ENCODE assay signal across 9 cellular contexts in genomic region chr9:137320555-137321384, GRCh38.
A peak's percentile ranks its signal among the peaks of the same experiment; 100 is the strongest.
DNase-seq lines count a peak whose midpoint lies in the region; ATAC-seq and TF ChIP-seq lines count a peak whose summit lies in the region.
"Had no signal": no experiment of that assay in that cellular context is flagged by ENCODE, and none has a peak within 500 bp of the region (broad histone marks: within the 10 kb centered on the region; RNA-seq: fewer than 3 reads in every experiment).

No MANE protein-coding gene starts in this region.

- no peak for DNase-seq in activated CD4-positive, CD25-positive, alpha-beta regulatory T cell (lab: John Stamatoyannopoulos, UW)
- peak; percentile 61 for DNase-seq in RPMI8226
- peak; percentile 79 for DNase-seq in germinal center (ENCODE audit: low spot score)
- no peak for DNase-seq in stimulated activated effector memory CD8-positive, alpha-beta T cell treated with anti-CD3 and anti-CD28 coated beads, Interleukin-12 subunit alpha, Interleukin-12 subunit beta, amount 100 ng/mL, for 72 hours (ENCODE audit: low spot score in 2 of 2)
- DNase-seq in MM.1S, result no peak
- no peak for DNase-seq in medulla oblongata (ENCODE audit: extremely low spot score)
- DNase-seq: central memory CD4-positive, alpha-beta T cell had no signal

- H3K9me3 Mint-ChIP-seq in stimulated activated effector memory CD8-positive, alpha-beta T cell treated with anti-CD3 and anti-CD28 coated beads, Interleukin-12 subunit alpha, Interleukin-12 subunit beta, amount 100 ng/mL, for 72 hours, result no peaks in the 10 kb centered on the region

- no peaks in the 10 kb centered on the region for H3K9me2 ChIP-seq in MM.1S (replicated peaks; ENCODE audit: insufficient read depth, low read length)

- ATAC-seq in activated CD4-positive, CD25-positive, alpha-beta regulatory T cell treated with anti-CD3 and anti-CD28 coated beads, Interleukin-2, amount 50 U/mL, for 24 hours, result peak; percentile 42 to 44
- peak; percentile 25 for ATAC-seq in stimulated activated effector memory CD8-positive, alpha-beta T cell treated with anti-CD3 and anti-CD28 coated beads, Interleukin-12 subunit alpha, Interleukin-12 subunit beta, amount 100 ng/mL, for 72 hours
- ATAC-seq in HG02970 (IDR thresholded peaks at IDR 0.05; ENCODE audit: low FRiP score, unreplicated experiment), result no peak

- no peak overlapping the region for H3K4me2 ChIP-seq in MM.1S (ENCODE audit: low read depth, low read length)

- no peaks in the 10 kb centered on the region for H3K4me1 Mint-ChIP-seq in stimulated activated effector memory CD8-positive, alpha-beta T cell treated with anti-CD3 and anti-CD28 coated beads, Interleukin-12 subunit alpha, Interleukin-12 subunit beta, amount 100 ng/mL, for 72 hours

- TF ChIP-seq CTCF in MM.1S (IDR thresholded peaks at IDR 0.05; ENCODE audit: low read length), result no peak

- no peaks in the 10 kb centered on the region for H4K20me1 ChIP-seq in MM.1S (ENCODE audit: insufficient read depth, low read length)

- no peaks in the 10 kb centered on the region for H3K36me3 ChIP-seq in MM.1S (replicated peaks; ENCODE audit: insufficient read depth, low read length)

- H3K4me3 Mint-ChIP-seq in stimulated activated effector memory CD8-positive, alpha-beta T cell treated with anti-CD3 and anti-CD28 coated beads, Interleukin-12 subunit alpha, Interleukin-12 subunit beta, amount 100 ng/mL, for 72 hours, result no peak overlapping the region

- no peaks in the 10 kb centered on the region for H3K79me2 ChIP-seq in MM.1S (ENCODE audit: low read length)

- H2AFZ ChIP-seq in MM.1S (ENCODE audit: low read length), result no peak overlapping the region

- no peak overlapping the region for H3K4me3 ChIP-seq in MM.1S (ENCODE audit: low read length)

- H3K36me3 Mint-ChIP-seq in stimulated activated effector memory CD8-positive, alpha-beta T cell treated with anti-CD3 and anti-CD28 coated beads, Interleukin-12 subunit alpha, Interleukin-12 subunit beta, amount 100 ng/mL, for 72 hours, result no peaks in the 10 kb centered on the region

- no peaks in the 10 kb centered on the region for H3K4me1 ChIP-seq in MM.1S (ENCODE audit: low read length)

- no peak overlapping the region for H3K27ac Mint-ChIP-seq in stimulated activated effector memory CD8-positive, alpha-beta T cell treated with anti-CD3 and anti-CD28 coated beads, Interleukin-12 subunit alpha, Interleukin-12 subunit beta, amount 100 ng/mL, for 72 hours

- H3K27ac ChIP-seq in MM.1S (ENCODE audit: low read length), result no peak overlapping the region

- peaks cover 82% of the 10 kb centered on the region for H3K27me3 ChIP-seq in MM.1S (replicated peaks; ENCODE audit: insufficient read depth, low read length)

- no peaks in the 10 kb centered on the region for H3K9me3 ChIP-seq in MM.1S (replicated peaks; ENCODE audit: insufficient read depth, low read length)

- H3K9ac ChIP-seq in MM.1S (ENCODE audit: low read length), result no peak overlapping the region

- H3F3A ChIP-seq in MM.1S (ENCODE audit: insufficient read depth, low read length), result no peaks in the 10 kb centered on the region

Comparison
In these comparisons a context has a peak if more than half of its experiments do, and no peak if none do; other contexts are left out.
1. DNase-seq: peak in RPMI8226 (single experiment) and germinal center (single experiment); none in activated CD4-positive, CD25-positive, alpha-beta regulatory T cell (0 of 4), stimulated activated effector memory CD8-positive, alpha-beta T cell treated with anti-CD3 and anti-CD28 coated beads, Interleukin-12 subunit alpha, Interleukin-12 subunit beta, amount 100 ng/mL, for 72 hours (0 of 2), MM.1S (single experiment) and medulla oblongata (single experiment).